In genomic region chr7:2638224-2638991, GRCh38 we compare ENCODE assay signal across 1 cellular context.
TF ChIP-seq lines count a peak whose summit lies in the region.

No MANE protein-coding gene starts in this region.

TF ChIP-seq in HepG2, 621 proteins besides CTCF, POLR2A, EP300 and RAD21 (continued from another document and continues in another):
- TF ChIP-seq, protein P1, sequence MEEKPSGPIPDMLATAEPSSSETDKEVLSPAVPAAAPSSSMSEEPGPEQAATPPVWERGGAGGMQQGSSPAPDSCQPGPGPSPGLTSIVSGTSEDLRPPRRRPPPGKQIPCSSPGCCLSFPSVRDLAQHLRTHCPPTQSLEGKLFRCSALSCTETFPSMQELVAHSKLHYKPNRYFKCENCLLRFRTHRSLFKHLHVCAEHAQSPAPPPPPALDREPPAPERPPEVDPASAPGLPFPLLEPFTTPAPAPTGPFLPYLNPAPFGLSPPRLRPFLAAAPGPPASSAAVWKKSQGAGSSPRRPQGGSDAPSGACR (CRISPR knock-in tag; IDR thresholded peaks at IDR 0.05) = peak; percentile 96
- peak; percentile 83; the same call in 1 of the 2 replicates for TF ChIP-seq FOXJ3 (CRISPR knock-in tag; IDR thresholded peaks at IDR 0.05; ENCODE audit: borderline replicate concordance)
- 0 out of 2 replicates have a peak, but pooled peaks have one; percentile 38 for TF ChIP-seq ZNF138 (CRISPR knock-in tag; IDR thresholded peaks at IDR 0.05; ENCODE audit: low read depth)
- TF ChIP-seq ERF (CRISPR knock-in tag; IDR thresholded peaks at IDR 0.05) = peak; percentile 89
- peak; percentile 95 for TF ChIP-seq ZNF430 (CRISPR knock-in tag; IDR thresholded peaks at IDR 0.05)
- no peak for TF ChIP-seq ATM (IDR thresholded peaks at IDR 0.05; ENCODE audit: borderline replicate concordance)
- no peak for TF ChIP-seq RORA (CRISPR knock-in tag; IDR thresholded peaks at IDR 0.05)
- peak; percentile 83; the same call in 1 of the 2 replicates for TF ChIP-seq ZNF264 (CRISPR knock-in tag; IDR thresholded peaks at IDR 0.05)
- peak; percentile 97 for TF ChIP-seq ZBTB7B (CRISPR knock-in tag; IDR thresholded peaks at IDR 0.05)
- no peak for TF ChIP-seq EEA1 (CRISPR knock-in tag; IDR thresholded peaks at IDR 0.05; ENCODE audit: borderline replicate concordance)
- TF ChIP-seq ZSCAN9 (CRISPR knock-in tag; IDR thresholded peaks at IDR 0.05; ENCODE audit: borderline replicate concordance) = peak; percentile 71; the same call in 1 of the 2 replicates
- TF ChIP-seq, protein P2, sequence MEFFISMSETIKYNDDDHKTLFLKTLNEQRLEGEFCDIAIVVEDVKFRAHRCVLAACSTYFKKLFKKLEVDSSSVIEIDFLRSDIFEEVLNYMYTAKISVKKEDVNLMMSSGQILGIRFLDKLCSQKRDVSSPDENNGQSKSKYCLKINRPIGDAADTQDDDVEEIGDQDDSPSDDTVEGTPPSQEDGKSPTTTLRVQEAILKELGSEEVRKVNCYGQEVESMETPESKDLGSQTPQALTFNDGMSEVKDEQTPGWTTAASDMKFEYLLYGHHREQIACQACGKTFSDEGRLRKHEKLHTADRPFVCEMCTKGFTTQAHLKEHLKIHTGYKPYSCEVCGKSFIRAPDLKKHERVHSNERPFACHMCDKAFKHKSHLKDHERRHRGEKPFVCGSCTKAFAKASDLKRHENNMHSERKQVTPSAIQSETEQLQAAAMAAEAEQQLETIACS (CRISPR knock-in tag; IDR thresholded peaks at IDR 0.05) = 0 out of 2 replicates have a peak, but pooled peaks have one; percentile 22
- TF ChIP-seq ZNF235 (CRISPR knock-in tag; IDR thresholded peaks at IDR 0.05; ENCODE audit: borderline replicate concordance) = peak; percentile 87; the same call in 1 of the 2 replicates
- TF ChIP-seq NCOA1 (CRISPR knock-in tag; IDR thresholded peaks at IDR 0.05) = peak; percentile 92; the same call in 1 of the 2 replicates
- no peak for TF ChIP-seq ZNF569 (CRISPR knock-in tag; IDR thresholded peaks at IDR 0.05; ENCODE audit: borderline replicate concordance)
- TF ChIP-seq ZNF577 (CRISPR knock-in tag; IDR thresholded peaks at IDR 0.05; ENCODE audit: borderline replicate concordance, low read depth) = no peak
- TF ChIP-seq, protein P3, sequence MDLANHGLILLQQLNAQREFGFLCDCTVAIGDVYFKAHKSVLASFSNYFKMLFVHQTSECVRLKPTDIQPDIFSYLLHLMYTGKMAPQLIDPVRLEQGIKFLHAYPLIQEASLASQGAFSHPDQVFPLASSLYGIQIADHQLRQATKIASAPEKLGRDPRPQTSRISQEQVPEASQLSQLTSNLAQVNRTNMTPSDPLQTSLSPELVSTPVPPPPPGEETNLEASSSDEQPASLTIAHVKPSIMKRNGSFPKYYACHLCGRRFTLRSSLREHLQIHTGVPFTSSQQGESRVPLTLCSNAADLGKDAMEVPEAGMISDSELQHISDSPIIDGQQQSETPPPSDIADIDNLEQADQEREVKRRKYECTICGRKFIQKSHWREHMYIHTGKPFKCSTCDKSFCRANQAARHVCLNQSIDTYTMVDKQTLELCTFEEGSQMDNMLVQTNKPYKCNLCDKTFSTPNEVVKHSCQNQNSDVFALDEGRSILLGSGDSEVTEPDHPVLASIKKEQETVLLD (CRISPR knock-in tag; IDR thresholded peaks at IDR 0.05; ENCODE audit: low read depth) = no peak
- TF ChIP-seq ZNF589 (CRISPR knock-in tag; conservative IDR thresholded peaks at IDR 0.05) = peak; percentile 81
- TF ChIP-seq ZC3H4 (CRISPR knock-in tag; IDR thresholded peaks at IDR 0.05; ENCODE audit: borderline replicate concordance) = no peak
- 0 out of 2 replicates have a peak, but pooled peaks have one; percentile 43 for TF ChIP-seq MTF1 (CRISPR knock-in tag; IDR thresholded peaks at IDR 0.05)
- no peak for TF ChIP-seq MIXL1 (CRISPR knock-in tag; IDR thresholded peaks at IDR 0.05)
- TF ChIP-seq ZNF598 (CRISPR knock-in tag; IDR thresholded peaks at IDR 0.05; ENCODE audit: borderline replicate concordance) = 0 out of 2 replicates have a peak, but pooled peaks have one; percentile 23
- TF ChIP-seq PHF21A (CRISPR knock-in tag; IDR thresholded peaks at IDR 0.05) = peak; percentile 91
- TF ChIP-seq ZNF317 (CRISPR knock-in tag; IDR thresholded peaks at IDR 0.05) = peak; percentile 81
- 0 out of 2 replicates have a peak, but pooled peaks have one; percentile 73 for TF ChIP-seq ISX (CRISPR knock-in tag; conservative IDR thresholded peaks at IDR 0.05)
- TF ChIP-seq KLF12 (CRISPR knock-in tag; IDR thresholded peaks at IDR 0.05; ENCODE audit: borderline replicate concordance) = peak; percentile 92
- TF ChIP-seq ATRX (CRISPR knock-in tag; IDR thresholded peaks at IDR 0.05; ENCODE audit: borderline replicate concordance) = no peak
- TF ChIP-seq SRY (CRISPR knock-in tag; IDR thresholded peaks at IDR 0.05) = peak; percentile 83; the same call in 1 of the 2 replicates
- no peak for TF ChIP-seq MAFG (CRISPR knock-in tag; IDR thresholded peaks at IDR 0.05)
- no peak for TF ChIP-seq FOSL1 (CRISPR knock-in tag; IDR thresholded peaks at IDR 0.05; ENCODE audit: borderline replicate concordance)
- peak; percentile 53 for TF ChIP-seq ZFP91 (CRISPR knock-in tag; IDR thresholded peaks at IDR 0.05; ENCODE audit: borderline replicate concordance)
- TF ChIP-seq, protein P4, sequence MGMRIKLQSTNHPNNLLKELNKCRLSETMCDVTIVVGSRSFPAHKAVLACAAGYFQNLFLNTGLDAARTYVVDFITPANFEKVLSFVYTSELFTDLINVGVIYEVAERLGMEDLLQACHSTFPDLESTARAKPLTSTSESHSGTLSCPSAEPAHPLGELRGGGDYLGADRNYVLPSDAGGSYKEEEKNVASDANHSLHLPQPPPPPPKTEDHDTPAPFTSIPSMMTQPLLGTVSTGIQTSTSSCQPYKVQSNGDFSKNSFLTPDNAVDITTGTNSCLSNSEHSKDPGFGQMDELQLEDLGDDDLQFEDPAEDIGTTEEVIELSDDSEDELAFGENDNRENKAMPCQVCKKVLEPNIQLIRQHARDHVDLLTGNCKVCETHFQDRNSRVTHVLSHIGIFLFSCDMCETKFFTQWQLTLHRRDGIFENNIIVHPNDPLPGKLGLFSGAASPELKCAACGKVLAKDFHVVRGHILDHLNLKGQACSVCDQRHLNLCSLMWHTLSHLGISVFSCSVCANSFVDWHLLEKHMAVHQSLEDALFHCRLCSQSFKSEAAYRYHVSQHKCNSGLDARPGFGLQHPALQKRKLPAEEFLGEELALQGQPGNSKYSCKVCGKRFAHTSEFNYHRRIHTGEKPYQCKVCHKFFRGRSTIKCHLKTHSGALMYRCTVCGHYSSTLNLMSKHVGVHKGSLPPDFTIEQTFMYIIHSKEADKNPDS (CRISPR knock-in tag; IDR thresholded peaks at IDR 0.05) = peak; percentile 64; the same call in 1 of the 2 replicates
- TF ChIP-seq, protein P5, sequence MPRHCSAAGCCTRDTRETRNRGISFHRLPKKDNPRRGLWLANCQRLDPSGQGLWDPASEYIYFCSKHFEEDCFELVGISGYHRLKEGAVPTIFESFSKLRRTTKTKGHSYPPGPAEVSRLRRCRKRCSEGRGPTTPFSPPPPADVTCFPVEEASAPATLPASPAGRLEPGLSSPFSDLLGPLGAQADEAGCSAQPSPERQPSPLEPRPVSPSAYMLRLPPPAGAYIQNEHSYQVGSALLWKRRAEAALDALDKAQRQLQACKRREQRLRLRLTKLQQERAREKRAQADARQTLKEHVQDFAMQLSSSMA (CRISPR knock-in tag; IDR thresholded peaks at IDR 0.05) = peak; percentile 66; the same call in 1 of the 2 replicates
- TF ChIP-seq TCF7 (IDR thresholded peaks at IDR 0.05; ENCODE audit: low read depth) = no peak
- no peak for TF ChIP-seq IRF1 (CRISPR knock-in tag; IDR thresholded peaks at IDR 0.05; ENCODE audit: low read depth)
- TF ChIP-seq AKNA (CRISPR knock-in tag; IDR thresholded peaks at IDR 0.05; ENCODE audit: borderline replicate concordance) = peak; percentile 72; the same call in 1 of the 2 replicates
- peak; percentile 83; the same call in 1 of the 2 replicates for TF ChIP-seq MEF2D (CRISPR knock-in tag; IDR thresholded peaks at IDR 0.05)
- 0 out of 2 replicates have a peak, but pooled peaks have one; percentile 27 for TF ChIP-seq ZNF253 (CRISPR knock-in tag; IDR thresholded peaks at IDR 0.05; ENCODE audit: borderline replicate concordance)
- peak; percentile 91; the same call in 1 of the 2 replicates for TF ChIP-seq ZNF543 (CRISPR knock-in tag; IDR thresholded peaks at IDR 0.05)
- TF ChIP-seq, protein P6, sequence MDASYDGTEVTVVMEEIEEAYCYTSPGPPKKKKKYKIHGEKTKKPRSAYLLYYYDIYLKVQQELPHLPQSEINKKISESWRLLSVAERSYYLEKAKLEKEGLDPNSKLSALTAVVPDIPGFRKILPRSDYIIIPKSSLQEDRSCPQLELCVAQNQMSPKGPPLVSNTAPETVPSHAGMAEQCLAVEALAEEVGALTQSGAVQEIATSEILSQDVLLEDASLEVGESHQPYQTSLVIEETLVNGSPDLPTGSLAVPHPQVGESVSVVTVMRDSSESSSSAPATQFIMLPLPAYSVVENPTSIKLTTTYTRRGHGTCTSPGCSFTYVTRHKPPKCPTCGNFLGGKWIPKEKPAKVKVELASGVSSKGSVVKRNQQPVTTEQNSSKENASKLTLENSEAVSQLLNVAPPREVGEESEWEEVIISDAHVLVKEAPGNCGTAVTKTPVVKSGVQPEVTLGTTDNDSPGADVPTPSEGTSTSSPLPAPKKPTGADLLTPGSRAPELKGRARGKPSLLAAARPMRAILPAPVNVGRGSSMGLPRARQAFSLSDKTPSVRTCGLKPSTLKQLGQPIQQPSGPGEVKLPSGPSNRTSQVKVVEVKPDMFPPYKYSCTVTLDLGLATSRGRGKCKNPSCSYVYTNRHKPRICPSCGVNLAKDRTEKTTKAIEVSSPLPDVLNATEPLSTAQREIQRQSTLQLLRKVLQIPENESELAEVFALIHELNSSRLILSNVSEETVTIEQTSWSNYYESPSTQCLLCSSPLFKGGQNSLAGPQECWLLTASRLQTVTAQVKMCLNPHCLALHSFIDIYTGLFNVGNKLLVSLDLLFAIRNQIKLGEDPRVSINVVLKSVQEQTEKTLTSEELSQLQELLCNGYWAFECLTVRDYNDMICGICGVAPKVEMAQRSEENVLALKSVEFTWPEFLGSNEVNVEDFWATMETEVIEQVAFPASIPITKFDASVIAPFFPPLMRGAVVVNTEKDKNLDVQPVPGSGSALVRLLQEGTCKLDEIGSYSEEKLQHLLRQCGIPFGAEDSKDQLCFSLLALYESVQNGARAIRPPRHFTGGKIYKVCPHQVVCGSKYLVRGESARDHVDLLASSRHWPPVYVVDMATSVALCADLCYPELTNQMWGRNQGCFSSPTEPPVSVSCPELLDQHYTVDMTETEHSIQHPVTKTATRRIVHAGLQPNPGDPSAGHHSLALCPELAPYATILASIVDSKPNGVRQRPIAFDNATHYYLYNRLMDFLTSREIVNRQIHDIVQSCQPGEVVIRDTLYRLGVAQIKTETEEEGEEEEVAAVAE (CRISPR knock-in tag; IDR thresholded peaks at IDR 0.05; ENCODE audit: borderline replicate concordance) = peak; percentile 27; the same call in 1 of the 2 replicates
- TF ChIP-seq ZNF121 (CRISPR knock-in tag; IDR thresholded peaks at IDR 0.05) = peak; percentile 68; the same call in 1 of the 2 replicates
- no peak for TF ChIP-seq DNMT1 (CRISPR knock-in tag; IDR thresholded peaks at IDR 0.05)
- TF ChIP-seq SOX5 (CRISPR knock-in tag; IDR thresholded peaks at IDR 0.05; ENCODE audit: borderline replicate concordance) = peak; percentile 79; the same call in 1 of the 2 replicates
- TF ChIP-seq TCF12 (IDR thresholded peaks at IDR 0.05) = no peak
- TF ChIP-seq TCF12 (CRISPR knock-in tag; IDR thresholded peaks at IDR 0.05) = peak; percentile 89
- TF ChIP-seq IRX3 (CRISPR knock-in tag; IDR thresholded peaks at IDR 0.05; ENCODE audit: borderline replicate concordance, low read depth) = peak; percentile 78; the same call in 1 of the 2 replicates
- peak; percentile 81; the same call in 1 of the 2 replicates for TF ChIP-seq ZMYM3 (CRISPR knock-in tag; IDR thresholded peaks at IDR 0.05)
